ENCODE assay signal across 2 cellular contexts in the genomic region with DNA sequence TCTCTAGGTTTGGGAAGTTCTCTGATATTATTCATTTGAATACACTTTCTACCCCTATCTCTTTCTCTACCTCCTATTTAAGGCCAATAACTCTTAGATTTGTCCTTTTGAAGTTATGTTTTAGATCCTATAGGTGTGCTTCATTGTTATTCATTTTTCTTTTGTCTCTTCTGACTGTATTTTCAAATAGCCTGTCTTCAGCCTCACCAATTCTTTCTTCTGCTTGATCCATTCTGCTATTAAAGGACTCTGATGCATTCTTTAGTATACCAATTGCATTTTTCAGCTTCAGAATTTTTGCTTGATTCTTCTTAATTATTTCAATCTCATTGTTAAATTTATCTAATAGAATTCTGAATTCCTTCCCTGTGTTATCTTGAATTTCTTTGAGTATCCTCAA.
TF ChIP-seq lines count a peak whose summit lies in the region.

No MANE protein-coding gene starts in this region.

TF ChIP-seq in HEK293, 187 proteins besides CTCF, POLR2A, EP300 and RAD21:
- TF ChIP-seq, protein P1, sequence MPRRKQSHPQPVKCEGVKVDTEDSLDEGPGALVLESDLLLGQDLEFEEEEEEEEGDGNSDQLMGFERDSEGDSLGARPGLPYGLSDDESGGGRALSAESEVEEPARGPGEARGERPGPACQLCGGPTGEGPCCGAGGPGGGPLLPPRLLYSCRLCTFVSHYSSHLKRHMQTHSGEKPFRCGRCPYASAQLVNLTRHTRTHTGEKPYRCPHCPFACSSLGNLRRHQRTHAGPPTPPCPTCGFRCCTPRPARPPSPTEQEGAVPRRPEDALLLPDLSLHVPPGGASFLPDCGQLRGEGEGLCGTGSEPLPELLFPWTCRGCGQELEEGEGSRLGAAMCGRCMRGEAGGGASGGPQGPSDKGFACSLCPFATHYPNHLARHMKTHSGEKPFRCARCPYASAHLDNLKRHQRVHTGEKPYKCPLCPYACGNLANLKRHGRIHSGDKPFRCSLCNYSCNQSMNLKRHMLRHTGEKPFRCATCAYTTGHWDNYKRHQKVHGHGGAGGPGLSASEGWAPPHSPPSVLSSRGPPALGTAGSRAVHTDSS (tag by site-specific recombination; IDR thresholded peaks at IDR 0.05), result no peak
- TF ChIP-seq, protein P2, sequence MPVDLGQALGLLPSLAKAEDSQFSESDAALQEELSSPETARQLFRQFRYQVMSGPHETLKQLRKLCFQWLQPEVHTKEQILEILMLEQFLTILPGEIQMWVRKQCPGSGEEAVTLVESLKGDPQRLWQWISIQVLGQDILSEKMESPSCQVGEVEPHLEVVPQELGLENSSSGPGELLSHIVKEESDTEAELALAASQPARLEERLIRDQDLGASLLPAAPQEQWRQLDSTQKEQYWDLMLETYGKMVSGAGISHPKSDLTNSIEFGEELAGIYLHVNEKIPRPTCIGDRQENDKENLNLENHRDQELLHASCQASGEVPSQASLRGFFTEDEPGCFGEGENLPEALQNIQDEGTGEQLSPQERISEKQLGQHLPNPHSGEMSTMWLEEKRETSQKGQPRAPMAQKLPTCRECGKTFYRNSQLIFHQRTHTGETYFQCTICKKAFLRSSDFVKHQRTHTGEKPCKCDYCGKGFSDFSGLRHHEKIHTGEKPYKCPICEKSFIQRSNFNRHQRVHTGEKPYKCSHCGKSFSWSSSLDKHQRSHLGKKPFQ (tag by site-specific recombination; IDR thresholded peaks at IDR 0.05), result no peak
- TF ChIP-seq SETDB1 (IDR thresholded peaks at IDR 0.05; ENCODE audit: insufficient read length, low read length), result peak; percentile 34

TF ChIP-seq in K562, 482 proteins besides CTCF, POLR2A, EP300 and RAD21 (continued from another document and continues in another):
- TF ChIP-seq, protein P3, sequence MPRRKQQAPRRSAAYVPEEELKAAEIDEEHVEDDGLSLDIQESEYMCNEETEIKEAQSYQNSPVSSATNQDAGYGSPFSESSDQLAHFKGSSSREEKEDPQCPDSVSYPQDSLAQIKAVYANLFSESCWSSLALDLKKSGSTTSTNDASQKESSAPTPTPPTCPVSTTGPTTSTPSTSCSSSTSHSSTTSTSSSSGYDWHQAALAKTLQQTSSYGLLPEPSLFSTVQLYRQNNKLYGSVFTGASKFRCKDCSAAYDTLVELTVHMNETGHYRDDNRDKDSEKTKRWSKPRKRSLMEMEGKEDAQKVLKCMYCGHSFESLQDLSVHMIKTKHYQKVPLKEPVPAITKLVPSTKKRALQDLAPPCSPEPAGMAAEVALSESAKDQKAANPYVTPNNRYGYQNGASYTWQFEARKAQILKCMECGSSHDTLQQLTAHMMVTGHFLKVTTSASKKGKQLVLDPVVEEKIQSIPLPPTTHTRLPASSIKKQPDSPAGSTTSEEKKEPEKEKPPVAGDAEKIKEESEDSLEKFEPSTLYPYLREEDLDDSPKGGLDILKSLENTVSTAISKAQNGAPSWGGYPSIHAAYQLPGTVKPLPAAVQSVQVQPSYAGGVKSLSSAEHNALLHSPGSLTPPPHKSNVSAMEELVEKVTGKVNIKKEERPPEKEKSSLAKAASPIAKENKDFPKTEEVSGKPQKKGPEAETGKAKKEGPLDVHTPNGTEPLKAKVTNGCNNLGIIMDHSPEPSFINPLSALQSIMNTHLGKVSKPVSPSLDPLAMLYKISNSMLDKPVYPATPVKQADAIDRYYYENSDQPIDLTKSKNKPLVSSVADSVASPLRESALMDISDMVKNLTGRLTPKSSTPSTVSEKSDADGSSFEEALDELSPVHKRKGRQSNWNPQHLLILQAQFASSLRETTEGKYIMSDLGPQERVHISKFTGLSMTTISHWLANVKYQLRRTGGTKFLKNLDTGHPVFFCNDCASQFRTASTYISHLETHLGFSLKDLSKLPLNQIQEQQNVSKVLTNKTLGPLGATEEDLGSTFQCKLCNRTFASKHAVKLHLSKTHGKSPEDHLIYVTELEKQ (CRISPR knock-in tag; IDR thresholded peaks at IDR 0.05), result no peak
- TF ChIP-seq, protein P4, sequence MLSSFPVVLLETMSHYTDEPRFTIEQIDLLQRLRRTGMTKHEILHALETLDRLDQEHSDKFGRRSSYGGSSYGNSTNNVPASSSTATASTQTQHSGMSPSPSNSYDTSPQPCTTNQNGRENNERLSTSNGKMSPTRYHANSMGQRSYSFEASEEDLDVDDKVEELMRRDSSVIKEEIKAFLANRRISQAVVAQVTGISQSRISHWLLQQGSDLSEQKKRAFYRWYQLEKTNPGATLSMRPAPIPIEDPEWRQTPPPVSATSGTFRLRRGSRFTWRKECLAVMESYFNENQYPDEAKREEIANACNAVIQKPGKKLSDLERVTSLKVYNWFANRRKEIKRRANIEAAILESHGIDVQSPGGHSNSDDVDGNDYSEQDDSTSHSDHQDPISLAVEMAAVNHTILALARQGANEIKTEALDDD (IDR thresholded peaks at IDR 0.05), result no peak
- TF ChIP-seq, protein P5, sequence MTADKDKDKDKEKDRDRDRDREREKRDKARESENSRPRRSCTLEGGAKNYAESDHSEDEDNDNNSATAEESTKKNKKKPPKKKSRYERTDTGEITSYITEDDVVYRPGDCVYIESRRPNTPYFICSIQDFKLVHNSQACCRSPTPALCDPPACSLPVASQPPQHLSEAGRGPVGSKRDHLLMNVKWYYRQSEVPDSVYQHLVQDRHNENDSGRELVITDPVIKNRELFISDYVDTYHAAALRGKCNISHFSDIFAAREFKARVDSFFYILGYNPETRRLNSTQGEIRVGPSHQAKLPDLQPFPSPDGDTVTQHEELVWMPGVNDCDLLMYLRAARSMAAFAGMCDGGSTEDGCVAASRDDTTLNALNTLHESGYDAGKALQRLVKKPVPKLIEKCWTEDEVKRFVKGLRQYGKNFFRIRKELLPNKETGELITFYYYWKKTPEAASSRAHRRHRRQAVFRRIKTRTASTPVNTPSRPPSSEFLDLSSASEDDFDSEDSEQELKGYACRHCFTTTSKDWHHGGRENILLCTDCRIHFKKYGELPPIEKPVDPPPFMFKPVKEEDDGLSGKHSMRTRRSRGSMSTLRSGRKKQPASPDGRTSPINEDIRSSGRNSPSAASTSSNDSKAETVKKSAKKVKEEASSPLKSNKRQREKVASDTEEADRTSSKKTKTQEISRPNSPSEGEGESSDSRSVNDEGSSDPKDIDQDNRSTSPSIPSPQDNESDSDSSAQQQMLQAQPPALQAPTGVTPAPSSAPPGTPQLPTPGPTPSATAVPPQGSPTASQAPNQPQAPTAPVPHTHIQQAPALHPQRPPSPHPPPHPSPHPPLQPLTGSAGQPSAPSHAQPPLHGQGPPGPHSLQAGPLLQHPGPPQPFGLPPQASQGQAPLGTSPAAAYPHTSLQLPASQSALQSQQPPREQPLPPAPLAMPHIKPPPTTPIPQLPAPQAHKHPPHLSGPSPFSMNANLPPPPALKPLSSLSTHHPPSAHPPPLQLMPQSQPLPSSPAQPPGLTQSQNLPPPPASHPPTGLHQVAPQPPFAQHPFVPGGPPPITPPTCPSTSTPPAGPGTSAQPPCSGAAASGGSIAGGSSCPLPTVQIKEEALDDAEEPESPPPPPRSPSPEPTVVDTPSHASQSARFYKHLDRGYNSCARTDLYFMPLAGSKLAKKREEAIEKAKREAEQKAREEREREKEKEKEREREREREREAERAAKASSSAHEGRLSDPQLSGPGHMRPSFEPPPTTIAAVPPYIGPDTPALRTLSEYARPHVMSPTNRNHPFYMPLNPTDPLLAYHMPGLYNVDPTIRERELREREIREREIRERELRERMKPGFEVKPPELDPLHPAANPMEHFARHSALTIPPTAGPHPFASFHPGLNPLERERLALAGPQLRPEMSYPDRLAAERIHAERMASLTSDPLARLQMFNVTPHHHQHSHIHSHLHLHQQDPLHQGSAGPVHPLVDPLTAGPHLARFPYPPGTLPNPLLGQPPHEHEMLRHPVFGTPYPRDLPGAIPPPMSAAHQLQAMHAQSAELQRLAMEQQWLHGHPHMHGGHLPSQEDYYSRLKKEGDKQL (CRISPR knock-in tag; IDR thresholded peaks at IDR 0.05; ENCODE audit: borderline replicate concordance), result no peak
- TF ChIP-seq TRIM28 (IDR thresholded peaks at IDR 0.05), result peak; percentile 92; the same call in 1 of the 2 replicates
- TF ChIP-seq CBX5 (IDR thresholded peaks at IDR 0.05; ENCODE audit: borderline replicate concordance, low read depth), result 0 out of 2 replicates have a peak, but pooled peaks have one; percentile 70
- TF ChIP-seq, protein P6, sequence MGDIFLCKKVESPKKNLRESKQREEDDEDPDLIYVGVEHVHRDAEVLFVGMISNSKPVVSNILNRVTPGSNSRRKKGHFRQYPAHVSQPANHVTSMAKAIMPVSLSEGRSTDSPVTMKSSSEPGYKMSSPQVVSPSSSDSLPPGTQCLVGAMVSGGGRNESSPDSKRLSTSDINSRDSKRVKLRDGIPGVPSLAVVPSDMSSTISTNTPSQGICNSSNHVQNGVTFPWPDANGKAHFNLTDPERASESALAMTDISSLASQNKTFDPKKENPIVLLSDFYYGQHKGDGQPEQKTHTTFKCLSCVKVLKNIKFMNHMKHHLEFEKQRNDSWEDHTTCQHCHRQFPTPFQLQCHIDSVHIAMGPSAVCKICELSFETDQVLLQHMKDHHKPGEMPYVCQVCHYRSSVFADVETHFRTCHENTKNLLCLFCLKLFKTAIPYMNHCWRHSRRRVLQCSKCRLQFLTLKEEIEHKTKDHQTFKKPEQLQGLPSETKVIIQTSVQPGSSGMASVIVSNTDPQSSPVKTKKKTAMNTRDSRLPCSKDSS (IDR thresholded peaks at IDR 0.05; ENCODE audit: low read depth, partially characterized antibody), result peak; percentile 51
- TF ChIP-seq ZEB2 (IDR thresholded peaks at IDR 0.05), result 0 out of 2 replicates have a peak, but pooled peaks have one; percentile 42
- TF ChIP-seq, protein P7, sequence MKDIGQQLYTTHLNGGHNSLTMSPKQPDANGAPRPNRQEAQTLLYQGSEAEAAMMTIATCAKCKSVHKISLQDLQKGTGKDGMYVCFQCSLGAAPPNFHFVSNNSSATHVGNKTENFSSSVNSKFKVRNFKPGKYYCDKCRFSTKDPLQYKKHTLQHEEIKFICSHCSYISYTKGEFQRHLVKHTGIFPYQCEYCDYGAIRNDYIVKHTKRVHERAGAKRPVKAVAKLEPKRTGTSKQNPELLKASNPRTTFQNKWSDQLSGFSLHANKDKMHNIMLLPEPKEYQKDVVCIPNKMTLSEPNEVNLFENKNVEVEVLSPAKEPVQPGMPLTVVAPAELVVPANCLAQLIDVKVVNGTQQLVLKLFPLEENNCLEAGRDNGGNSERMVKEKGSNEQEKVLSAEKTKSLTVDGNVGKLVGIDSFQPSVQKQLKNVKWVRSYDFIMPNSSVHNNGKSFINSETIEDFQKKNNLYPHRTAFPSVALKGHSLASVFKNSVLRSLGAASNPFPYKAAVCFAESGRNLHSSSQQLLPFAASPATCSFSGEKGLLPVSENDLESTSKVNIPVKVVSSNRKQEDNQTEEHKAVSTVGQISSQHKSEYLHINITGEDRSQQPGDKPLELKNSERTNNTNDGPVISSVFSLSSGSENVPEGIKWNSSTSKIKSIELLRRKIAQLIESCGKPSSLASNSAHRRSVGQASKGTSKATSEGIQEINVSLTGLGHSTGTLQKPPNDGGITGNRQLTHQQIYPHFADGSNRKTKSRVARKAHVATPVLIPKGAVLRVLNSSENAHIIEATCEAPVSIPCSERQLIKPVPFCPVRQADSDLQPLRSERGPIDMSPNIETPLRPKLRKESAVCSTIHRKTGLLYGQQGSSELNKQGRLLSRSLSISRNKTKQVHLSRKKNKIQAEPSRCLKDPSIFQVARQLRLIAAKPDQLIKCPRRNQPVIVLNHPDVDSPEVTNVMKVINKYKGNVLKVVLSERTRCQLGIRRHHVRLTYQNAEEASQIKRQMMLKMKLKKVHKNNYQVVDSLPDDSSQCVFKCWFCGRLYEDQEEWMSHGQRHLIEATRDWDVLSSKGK (CRISPR knock-in tag; IDR thresholded peaks at IDR 0.05), result no peak
- TF ChIP-seq ZSCAN29 (IDR thresholded peaks at IDR 0.05), result no peak
- TF ChIP-seq PYGO2 (tag; IDR thresholded peaks at IDR 0.05), result no peak
- no peak for TF ChIP-seq NFIC (IDR thresholded peaks at IDR 0.05)
- no peak for TF ChIP-seq GTF2E2 (tag; IDR thresholded peaks at IDR 0.05)
- TF ChIP-seq SMC3 (conservative IDR thresholded peaks at IDR 0.05; ENCODE audit: insufficient read depth, low read depth, low read length), result no peak
- no peak for TF ChIP-seq HDAC6 (IDR thresholded peaks at IDR 0.05; ENCODE audit: low read depth, low read length)
- TF ChIP-seq, protein P8, sequence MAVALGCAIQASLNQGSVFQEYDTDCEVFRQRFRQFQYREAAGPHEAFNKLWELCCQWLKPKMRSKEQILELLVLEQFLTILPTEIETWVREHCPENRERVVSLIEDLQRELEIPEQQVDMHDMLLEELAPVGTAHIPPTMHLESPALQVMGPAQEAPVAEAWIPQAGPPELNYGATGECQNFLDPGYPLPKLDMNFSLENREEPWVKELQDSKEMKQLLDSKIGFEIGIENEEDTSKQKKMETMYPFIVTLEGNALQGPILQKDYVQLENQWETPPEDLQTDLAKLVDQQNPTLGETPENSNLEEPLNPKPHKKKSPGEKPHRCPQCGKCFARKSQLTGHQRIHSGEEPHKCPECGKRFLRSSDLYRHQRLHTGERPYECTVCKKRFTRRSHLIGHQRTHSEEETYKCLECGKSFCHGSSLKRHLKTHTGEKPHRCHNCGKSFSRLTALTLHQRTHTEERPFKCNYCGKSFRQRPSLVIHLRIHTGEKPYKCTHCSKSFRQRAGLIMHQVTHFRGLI (CRISPR knock-in tag; IDR thresholded peaks at IDR 0.05), result no peak
- TF ChIP-seq, protein P9, sequence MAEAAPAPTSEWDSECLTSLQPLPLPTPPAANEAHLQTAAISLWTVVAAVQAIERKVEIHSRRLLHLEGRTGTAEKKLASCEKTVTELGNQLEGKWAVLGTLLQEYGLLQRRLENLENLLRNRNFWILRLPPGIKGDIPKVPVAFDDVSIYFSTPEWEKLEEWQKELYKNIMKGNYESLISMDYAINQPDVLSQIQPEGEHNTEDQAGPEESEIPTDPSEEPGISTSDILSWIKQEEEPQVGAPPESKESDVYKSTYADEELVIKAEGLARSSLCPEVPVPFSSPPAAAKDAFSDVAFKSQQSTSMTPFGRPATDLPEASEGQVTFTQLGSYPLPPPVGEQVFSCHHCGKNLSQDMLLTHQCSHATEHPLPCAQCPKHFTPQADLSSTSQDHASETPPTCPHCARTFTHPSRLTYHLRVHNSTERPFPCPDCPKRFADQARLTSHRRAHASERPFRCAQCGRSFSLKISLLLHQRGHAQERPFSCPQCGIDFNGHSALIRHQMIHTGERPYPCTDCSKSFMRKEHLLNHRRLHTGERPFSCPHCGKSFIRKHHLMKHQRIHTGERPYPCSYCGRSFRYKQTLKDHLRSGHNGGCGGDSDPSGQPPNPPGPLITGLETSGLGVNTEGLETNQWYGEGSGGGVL (CRISPR knock-in tag; IDR thresholded peaks at IDR 0.05), result no peak
- TF ChIP-seq, protein P10, sequence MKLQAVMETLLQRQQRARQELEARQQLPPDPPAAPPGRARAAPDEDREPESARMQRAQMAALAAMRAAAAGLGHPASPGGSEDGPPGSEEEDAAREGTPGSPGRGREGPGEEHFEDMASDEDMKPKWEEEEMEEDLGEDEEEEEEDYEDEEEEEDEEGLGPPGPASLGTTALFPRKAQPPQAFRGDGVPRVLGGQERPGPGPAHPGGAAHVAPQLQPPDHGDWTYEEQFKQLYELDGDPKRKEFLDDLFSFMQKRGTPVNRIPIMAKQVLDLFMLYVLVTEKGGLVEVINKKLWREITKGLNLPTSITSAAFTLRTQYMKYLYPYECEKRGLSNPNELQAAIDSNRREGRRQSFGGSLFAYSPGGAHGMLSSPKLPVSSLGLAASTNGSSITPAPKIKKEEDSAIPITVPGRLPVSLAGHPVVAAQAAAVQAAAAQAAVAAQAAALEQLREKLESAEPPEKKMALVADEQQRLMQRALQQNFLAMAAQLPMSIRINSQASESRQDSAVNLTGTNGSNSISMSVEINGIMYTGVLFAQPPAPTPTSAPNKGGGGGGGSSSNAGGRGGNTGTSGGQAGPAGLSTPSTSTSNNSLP (IDR thresholded peaks at IDR 0.05; ENCODE audit: borderline replicate concordance, low read depth, low read length), result no peak
- no peak for TF ChIP-seq C11orf30 (IDR thresholded peaks at IDR 0.05; ENCODE audit: low read depth)
- no peak for TF ChIP-seq PRMT5 (CRISPR knock-in tag; IDR thresholded peaks at IDR 0.05)
- no peak for TF ChIP-seq ZNF551 (CRISPR knock-in tag; IDR thresholded peaks at IDR 0.05)
- TF ChIP-seq, protein P11, sequence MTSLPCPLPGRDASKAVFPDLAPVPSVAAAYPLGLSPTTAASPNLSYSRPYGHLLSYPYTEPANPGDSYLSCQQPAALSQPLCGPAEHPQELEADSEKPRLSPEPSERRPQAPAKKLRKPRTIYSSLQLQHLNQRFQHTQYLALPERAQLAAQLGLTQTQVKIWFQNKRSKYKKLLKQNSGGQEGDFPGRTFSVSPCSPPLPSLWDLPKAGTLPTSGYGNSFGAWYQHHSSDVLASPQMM (CRISPR knock-in tag; IDR thresholded peaks at IDR 0.05), result no peak
- TF ChIP-seq NCOA6 (IDR thresholded peaks at IDR 0.05), result no peak
